ENCODE assay signal across 8 cellular contexts in the genomic region with DNA sequence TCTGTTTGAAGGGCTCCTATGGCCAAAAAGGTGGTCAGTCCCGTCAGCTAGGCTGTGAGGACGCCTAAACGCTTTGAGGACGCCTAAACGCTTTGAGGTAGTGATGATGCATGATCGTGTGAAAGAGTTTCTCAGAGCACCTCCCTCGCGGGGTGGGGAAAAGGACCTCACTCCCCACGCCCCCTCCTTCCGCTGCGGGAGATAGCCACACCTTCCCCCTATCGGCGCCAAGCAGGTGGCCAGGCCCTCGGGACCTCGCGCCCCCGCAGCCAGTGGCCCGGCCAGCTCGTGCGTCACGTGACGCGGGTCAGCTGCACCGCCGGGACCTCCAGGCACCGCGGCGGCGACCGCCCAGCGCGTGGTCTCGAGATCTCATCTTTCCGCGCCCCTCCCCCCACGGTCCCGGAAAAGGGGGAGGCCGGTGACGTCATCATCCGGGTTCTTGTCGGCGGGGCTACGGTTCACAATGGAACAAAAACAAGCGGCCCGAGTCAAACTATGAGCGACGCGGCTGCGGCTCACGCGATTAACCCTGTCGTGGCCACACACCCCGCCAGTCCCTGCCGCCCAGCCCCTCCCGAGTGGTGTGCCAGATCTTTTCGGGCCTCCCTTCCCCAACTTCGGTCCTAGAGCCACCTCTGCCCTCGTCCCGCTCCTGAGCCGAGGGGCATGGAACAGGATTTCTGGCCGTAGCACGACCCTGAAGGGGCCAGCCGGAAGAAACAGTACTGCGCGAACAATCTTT. TPM values are rescaled to one million over a fixed set of nuclear protein-coding genes. Genes with fewer than 3 reads are reported as not detected.
DNase-seq lines count a peak whose midpoint lies in the region; ATAC-seq, FAIRE-seq and TF ChIP-seq lines count a peak whose summit lies in the region.

No MANE protein-coding gene starts in this region.

- H3K27me3 ChIP-seq in naive thymus-derived CD4-positive, alpha-beta T cell (ENCODE audit: control insufficient read depth in 2 of 2, insufficient read depth in 2 of 2, low read length in 2 of 2) = no peaks in the 10 kb centered on the region

- H3K36me3 ChIP-seq in naive thymus-derived CD4-positive, alpha-beta T cell (ENCODE audit: control insufficient read depth in 2 of 3, insufficient read depth in 3 of 3, low read length in 3 of 3) = peaks cover 0 to 9% (median 0%) of the 10 kb centered on the region in 3 experiments

- DNase-seq in ELF-1 (ENCODE audit: low read depth, low spot score) (peak; percentile 100), H54 (ENCODE audit: insufficient read length, low spot score) (peak; percentile 49), LoVo (ENCODE audit: low spot score) (peak; percentile 90), RWPE1 (ENCODE audit: low spot score) (peak; percentile 77), fibroblast of mammary gland (ENCODE audit: low read depth) (peak; percentile 96)
- peak; percentile 97 for DNase-seq in activated T-helper 9 cell treated with anti-CD3 and anti-CD28 coated beads, Interleukin-2, amount 50 U/mL, for 16 hours (ENCODE audit: low read depth)
- DNase-seq in naive thymus-derived CD4-positive, alpha-beta T cell = peak; percentile 89 to 100 (median 98)

- peaks cover 0 to 13% (median 8%) of the 10 kb centered on the region in 5 donors for H3K36me3 Mint-ChIP-seq in naive thymus-derived CD4-positive, alpha-beta T cell
- H3K36me3 Mint-ChIP-seq in stimulated activated memory B cell treated with anti-CD40 and anti-IgM and Interleukin-4, amounts not matched to agents 10 μg/mL and 1 μg/mL and 100 μg/mL, for 72 hours = peaks cover 8% of the 10 kb centered on the region

- CTCF ChIA-PET in RWPE1 (lab: Yijun Ruan, JAX) = interaction anchor here (0.7 kb wide), 1 partner anchor 281 kb away, joined by 3 read pairs; no protein-coding TSS in a partner anchor
- CTCF ChIA-PET in naive thymus-derived CD4-positive, alpha-beta T cell (lab: Charles Lee) = no interaction called here

- no peak for FAIRE-seq in H54 (lab: Jason Lieb, UNC)

- no peak for TF ChIP-seq CTCF in RWPE1 (conservative IDR thresholded peaks at IDR 0.05; ENCODE audit: low read depth)
- no peak for TF ChIP-seq CTCF in fibroblast of mammary gland (conservative IDR thresholded peaks at IDR 0.05; ENCODE audit: control insufficient read depth, insufficient read depth, low read depth, low read length)

- H3K27ac Mint-ChIP-seq in naive thymus-derived CD4-positive, alpha-beta T cell = peak overlapping the region; percentile 96 to 100 (median 99)
- H3K27ac Mint-ChIP-seq in stimulated activated memory B cell treated with anti-CD40 and anti-IgM and Interleukin-4, amounts not matched to agents 10 μg/mL and 1 μg/mL and 100 μg/mL, for 72 hours = peak overlapping the region; percentile 99

- H3K4me3 Mint-ChIP-seq in naive thymus-derived CD4-positive, alpha-beta T cell = peak overlapping the region; percentile 86 to 98 (median 94)
- H3K4me3 Mint-ChIP-seq in stimulated activated memory B cell treated with anti-CD40 and anti-IgM and Interleukin-4, amounts not matched to agents 10 μg/mL and 1 μg/mL and 100 μg/mL, for 72 hours = peak overlapping the region; percentile 92

- H3K27ac ChIP-seq in RWPE1 = peak overlapping the region; percentile 96
- peak overlapping the region; percentile 99 for H3K27ac ChIP-seq in naive thymus-derived CD4-positive, alpha-beta T cell (ENCODE audit: low read depth, low read length)

- H3K4me3 ChIP-seq in fibroblast of mammary gland (ENCODE audit: control insufficient read depth, low read depth, low read length) = peak overlapping the region; percentile 78
- H3K4me3 ChIP-seq in naive thymus-derived CD4-positive, alpha-beta T cell (ENCODE audit: low read length) = peak overlapping the region; percentile 97

- peak; percentile 81 for ATAC-seq in naive thymus-derived CD4-positive, alpha-beta T cell
- ATAC-seq in stimulated activated memory B cell treated with anti-CD40 and anti-IgM and Interleukin-4, amounts not matched to agents 10 μg/mL and 1 μg/mL and 100 μg/mL, for 72 hours = peak; percentile 81

- H3K4me1 Mint-ChIP-seq in naive thymus-derived CD4-positive, alpha-beta T cell = peaks cover 7 to 42% (median 19%) of the 10 kb centered on the region in 7 donors
- H3K4me1 Mint-ChIP-seq in stimulated activated memory B cell treated with anti-CD40 and anti-IgM and Interleukin-4, amounts not matched to agents 10 μg/mL and 1 μg/mL and 100 μg/mL, for 72 hours = peaks cover 11% of the 10 kb centered on the region

- peaks cover 0 to 8% (median 0%) of the 10 kb centered on the region in 11 donors for H3K9me3 Mint-ChIP-seq in naive thymus-derived CD4-positive, alpha-beta T cell
- H3K9me3 Mint-ChIP-seq in stimulated activated memory B cell treated with anti-CD40 and anti-IgM and Interleukin-4, amounts not matched to agents 10 μg/mL and 1 μg/mL and 100 μg/mL, for 72 hours = no peaks in the 10 kb centered on the region

- intact Hi-C loops in naive thymus-derived CD4-positive, alpha-beta T cell (cut with micrococcal nuclease) = loop anchor here (1.0 to 10.0 kb wide), 15 partner anchors 30 to 910 kb away; partner anchors contain the start of genes ATP6AP2 (in 2 of the 2), MED14 (in 2 of the 2), CXorf38 (in 1 of the 2) and DDX3X (in 1 of the 2)

- no peaks in the 10 kb centered on the region for H3K9me3 ChIP-seq in naive thymus-derived CD4-positive, alpha-beta T cell (ENCODE audit: control insufficient read depth in 2 of 3, low read length in 3 of 3)

- H3K4me1 ChIP-seq in naive thymus-derived CD4-positive, alpha-beta T cell (ENCODE audit: control insufficient read depth in 2 of 2, insufficient read depth in 2 of 2, low read length in 2 of 2) = peaks cover 4 to 8% of the 10 kb centered on the region in 2 donors

- POLR2A ChIA-PET in RWPE1 (lab: Yijun Ruan, JAX; ENCODE audit: low non-redundant PET) = interaction anchor here (0.6 to 3.0 kb wide), 4 partner anchors 25 to 108 kb away, joined by 3 to 14 read pairs (median 3); no protein-coding TSS in a partner anchor
- POLR2A ChIA-PET in naive thymus-derived CD4-positive, alpha-beta T cell (lab: Charles Lee) = interaction anchor here (0.7 to 4.8 kb wide), 12 partner anchors 9 to 349 kb away, joined by 3 to 42 read pairs (median 5); partner anchors contain the start of genes DDX3X and MED14

- H3K27me3 Mint-ChIP-seq in naive thymus-derived CD4-positive, alpha-beta T cell = no peaks in the 10 kb centered on the region
- no peaks in the 10 kb centered on the region for H3K27me3 Mint-ChIP-seq in stimulated activated memory B cell treated with anti-CD40 and anti-IgM and Interleukin-4, amounts not matched to agents 10 μg/mL and 1 μg/mL and 100 μg/mL, for 72 hours

- TF ChIP-seq POLR2A in H54 (IDR thresholded peaks at IDR 0.05; ENCODE audit: low read depth, low read length) = peak; percentile 67

RNA-seq across cellular contexts. Expression of gene USP9X, which starts 0.7 kb away (rescaled TPM):
- 10 to 100 TPM; 46.2 to 79.5 (median 72.1) TPM for total RNA-seq in naive thymus-derived CD4-positive, alpha-beta T cell
- 10 to 100 TPM; 22.6 to 27.8 TPM for polyA plus RNA-seq in naive thymus-derived CD4-positive, alpha-beta T cell

Comparison
In these comparisons a context has a peak if more than half of its experiments do, and no peak if none do; other contexts are left out.
1. Peak in every context shown above with its lines: DNase-seq, ATAC-seq, H3K4me3 ChIP-seq and H3K27ac ChIP-seq.
2. DNase-seq: peak in every context shown above with its lines; median percentile 100 in ELF-1; 98 in naive thymus-derived CD4-positive, alpha-beta T cell; 97 in activated T-helper 9 cell treated with anti-CD3 and anti-CD28 coated beads, Interleukin-2, amount 50 U/mL, for 16 hours; 96 in fibroblast of mammary gland; 90 in LoVo; 77 in RWPE1; 49 in H54.